In genomic region chr5:100647461-100648230, GRCh38 we compare ENCODE assay signal across 8 cellular contexts.
A peak's percentile ranks its signal among the peaks of the same experiment; 100 is the strongest.
DNase-seq lines count a peak whose midpoint lies in the region; ATAC-seq, FAIRE-seq and TF ChIP-seq lines count a peak whose summit lies in the region.

No MANE protein-coding gene starts in this region.

- TF ChIP-seq RAD21 in HepG2 (CRISPR knock-in tag; IDR thresholded peaks at IDR 0.05), result no peak

- ATAC-seq in GM19467 (IDR thresholded peaks at IDR 0.05; ENCODE audit: unreplicated experiment) (peak; percentile 60), HepG2 (peak; percentile 74), HG02970 (IDR thresholded peaks at IDR 0.05; ENCODE audit: low FRiP score, unreplicated experiment) (no peak)

- no peaks in the 10 kb centered on the region for H3K36me3 ChIP-seq in HepG2 (replicated peaks in 1 of 2; ENCODE audit: control insufficient read depth in 1 of 2, insufficient read depth in 2 of 2, low read length in 2 of 2)

- H2AFZ ChIP-seq in HepG2 (ENCODE audit: low read length), result peak overlapping the region; percentile 73

- no peaks in the 10 kb centered on the region; a peak in 1 of 5 replicates for H3K27me3 ChIP-seq in HepG2 (ENCODE audit: control insufficient read depth in 1 of 2, insufficient read depth in 2 of 2, low read length in 2 of 2)

- H3K4me3 ChIP-seq in HepG2 (replicated peaks in 1 of 3; ENCODE audit: insufficient read depth in 1 of 3, low read depth in 2 of 3, low read length in 3 of 3), result no peak overlapping the region

- CTCF ChIA-PET in activated CD4-positive, alpha-beta memory T cell treated with anti-CD3 and anti-CD28 coated beads for 36 hours (lab: Charles Lee), result interaction anchor here (0.5 to 1.1 kb wide), 2 partner anchors 16 to 173 kb away, joined by 3 to 4 read pairs; no protein-coding TSS in a partner anchor
- CTCF ChIA-PET in HepG2 (lab: Yijun Ruan, JAX; ENCODE audit: low intra/inter-chr PET ratio, low total read pairs), result no interaction called here

- no peaks in the 10 kb centered on the region for H3K36me3 Mint-ChIP-seq in activated CD4-positive, alpha-beta memory T cell treated with anti-CD3 and anti-CD28 coated beads for 36 hours

- TF ChIP-seq EP300 in HepG2 (IDR thresholded peaks at IDR 0.05; ENCODE audit: low read depth in 2 of 2, low read length in 2 of 2) (no peak), HepG2 (CRISPR knock-in tag; IDR thresholded peaks at IDR 0.05; ENCODE audit: borderline replicate concordance) (no peak)

- WGBS in HepG2 (ENCODE audit: low lambda C conversion rate), result 1% methylated on average over 10 of the region's 10 CpGs

- H3K4me2 ChIP-seq in HepG2 (ENCODE audit: low read depth, low read length), result peak overlapping the region; percentile 40

- no peak overlapping the region for H3K27ac ChIP-seq in HepG2 (ENCODE audit: extremely low read length, insufficient read depth, low read length)

- H3K27me3 Mint-ChIP-seq in activated CD4-positive, alpha-beta memory T cell treated with anti-CD3 and anti-CD28 coated beads for 36 hours, result no peaks in the 10 kb centered on the region

- in situ Hi-C loops in G401 (cut with HindIII; ENCODE audit: low sequenced_read_pairs) (no loop called here), HepG2 (cut with HindIII; ENCODE audit: extremely low pct_ligation_motif_present, low pct_unique_long_range_greater_than_20kb) (no loop called here)

- TF ChIP-seq POLR2A in HepG2 (IDR thresholded peaks at IDR 0.05; ENCODE audit: insufficient read depth in 1 of 2, low read depth in 2 of 2, low read length in 2 of 2), result no peak

- no peaks in the 10 kb centered on the region for H3K4me1 ChIP-seq in HepG2 (ENCODE audit: insufficient read depth, low read length)

- intact Hi-C loops in activated CD4-positive, alpha-beta memory T cell treated with anti-CD3 and anti-CD28 coated beads for 36 hours (cut with micrococcal nuclease), result no loop called here
- intact Hi-C loops in HepG2 (cut with micrococcal nuclease; ENCODE audit: unreplicated experiment), result no loop called here

- BruUV-seq in HepG2 (replicated peaks; lab: Mats Ljungman, UMichigan), result no TSS peak

- DNase-seq in G401 (ENCODE audit: low spot score) (peak; percentile 6), HPDE6-E6E7 (ENCODE audit: extremely low spot score) (peak; percentile 15), HepG2 (ENCODE audit: low spot score) (no peak), islet precursor cell (no peak), DMS114 treated with DMSO at 0.1 percent for 48 hours (lab: John Stamatoyannopoulos, UW; ENCODE audit: unreplicated experiment) (no peak)
- peak; percentile 20 for DNase-seq in activated CD4-positive, alpha-beta memory T cell treated with anti-CD3 and anti-CD28 coated beads for 36 hours

- no peak for FAIRE-seq in HepG2 (lab: Jason Lieb, UNC)

- no peaks in the 10 kb centered on the region for H4K20me1 ChIP-seq in HepG2 (ENCODE audit: insufficient read depth, low read length)

- no peaks in the 10 kb centered on the region for H3K79me2 ChIP-seq in HepG2 (ENCODE audit: insufficient read depth, low read length)

- POLR2A ChIA-PET in activated CD4-positive, alpha-beta memory T cell treated with anti-CD3 and anti-CD28 coated beads for 36 hours (lab: Charles Lee), result interaction anchor here (0.7 kb wide), 1 partner anchor 255 kb away, joined by 4 read pairs; no protein-coding TSS in a partner anchor
- POLR2A ChIA-PET in HepG2 (lab: Yijun Ruan, JAX), result no interaction called here

- no peak for TF ChIP-seq CTCF in HepG2 (CRISPR knock-in tag; IDR thresholded peaks at IDR 0.05)

- H3K4me3 Mint-ChIP-seq in activated CD4-positive, alpha-beta memory T cell treated with anti-CD3 and anti-CD28 coated beads for 36 hours, result peak overlapping the region; percentile 5

- H3K27ac Mint-ChIP-seq in activated CD4-positive, alpha-beta memory T cell treated with anti-CD3 and anti-CD28 coated beads for 36 hours, result no peak overlapping the region

- H3K9me3 Mint-ChIP-seq in activated CD4-positive, alpha-beta memory T cell treated with anti-CD3 and anti-CD28 coated beads for 36 hours, result no peaks in the 10 kb centered on the region

- H3K9me3 ChIP-seq in HepG2 (ENCODE audit: low read length), result no peaks in the 10 kb centered on the region

- peaks cover 12% of the 10 kb centered on the region for H3K4me1 Mint-ChIP-seq in activated CD4-positive, alpha-beta memory T cell treated with anti-CD3 and anti-CD28 coated beads for 36 hours (ENCODE audit: low read depth)

- H3K9ac ChIP-seq in HepG2 (ENCODE audit: insufficient read depth, low read depth, low read length), result no peak overlapping the region

TF ChIP-seq in HepG2, 621 proteins besides CTCF, POLR2A, EP300 and RAD21:
- TF ChIP-seq ZNF746 (CRISPR knock-in tag; IDR thresholded peaks at IDR 0.05), result no peak
- TF ChIP-seq TRAFD1 (CRISPR knock-in tag; IDR thresholded peaks at IDR 0.05; ENCODE audit: borderline replicate concordance), result no peak

Comparison
In these comparisons a context has a peak if more than half of its experiments do, and no peak if none do; other contexts are left out.
1. DNase-seq: peak in G401 (single experiment), HPDE6-E6E7 (single experiment) and activated CD4-positive, alpha-beta memory T cell treated with anti-CD3 and anti-CD28 coated beads for 36 hours (single experiment); none in HepG2 (single experiment), islet precursor cell (single experiment) and DMS114 treated with DMSO at 0.1 percent for 48 hours (single experiment).